ENCODE assay signal across 22 cellular contexts in the genomic region with DNA sequence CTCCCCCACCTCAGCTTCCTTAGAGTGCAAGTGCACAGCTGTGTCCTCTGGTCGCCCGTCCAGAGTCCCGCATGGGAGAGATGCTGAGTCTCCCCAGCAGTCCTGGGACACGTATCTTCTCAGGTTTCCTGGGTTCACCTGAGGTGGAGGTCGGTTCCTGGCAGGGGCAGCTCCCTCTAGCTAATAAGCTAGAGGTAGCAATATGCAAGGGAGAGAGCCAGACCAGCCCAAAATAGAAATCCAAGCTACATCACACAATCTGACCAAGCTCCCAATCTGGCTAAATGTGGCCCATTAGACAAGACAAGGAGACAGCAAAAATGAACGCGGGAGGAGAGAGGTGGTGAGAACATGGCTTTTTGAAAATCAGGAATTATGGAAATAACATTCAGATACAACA. TPM values are rescaled to one million over a fixed set of nuclear protein-coding genes. Genes with fewer than 3 reads are reported as not detected.
DNase-seq lines count a peak whose midpoint lies in the region; FAIRE-seq and TF ChIP-seq lines count a peak whose summit lies in the region.
"Had no signal": no experiment of that assay in that cellular context is flagged by ENCODE, and none has a peak within 500 bp of the region (broad histone marks: within the 10 kb centered on the region; RNA-seq: fewer than 3 reads in every experiment).

No MANE protein-coding gene starts in this region.

- H3K9me3 Mint-ChIP-seq in activated naive CD4-positive, alpha-beta T cell treated with anti-CD3 and anti-CD28 coated beads, Interleukin-2, amount 50 U/mL, for 24 hours, result no peaks in the 10 kb centered on the region
- H3K9me3 Mint-ChIP-seq in glutamatergic neuron (ENCODE audit: unreplicated experiment), result peaks cover 2% of the 10 kb centered on the region
- H3K9me3 Mint-ChIP-seq: CD4-positive, CD25-positive, alpha-beta regulatory T cell; CD8-positive, alpha-beta T cell; H9 had no signal

- H3K27me3 ChIP-seq in neural cell (ENCODE audit: insufficient read depth, low read depth, low read length), result no peaks in the 10 kb centered on the region
- H3K27me3 ChIP-seq: BLaER1 had no signal

- H3K9me3 ChIP-seq in neural cell (ENCODE audit: low read length) (no peaks in the 10 kb centered on the region), kidney (ENCODE audit: control insufficient read depth in 1 of 2, low read length in 2 of 2) (no peaks in the 10 kb centered on the region)
- H3K9me3 ChIP-seq: BLaER1 had no signal

- DNase-seq in activated naive CD4-positive, alpha-beta T cell treated with Interleukin-2 at 50 U/mL for 16 hours, result no peak
- DNase-seq in cerebellar cortex (ENCODE audit: low spot score) (peak; percentile 71), glutamatergic neuron (peak; percentile 15), GM19240 (ENCODE audit: insufficient read length, low spot score) (no peak), NCI-H2081 treated with DMSO at 0.1 percent for 48 hours (lab: John Stamatoyannopoulos, UW) (no peak), kidney (no peak)
- DNase-seq: Calu3; CD4-positive, CD25-positive, alpha-beta regulatory T cell; CD8-positive, alpha-beta T cell; DMS53; DMS79 treated with DMSO at 0.1 percent for 48 hours; GM23248; H9 had no signal

- H3K36me3 ChIP-seq in neural cell (ENCODE audit: insufficient read depth, low read length) (no peaks in the 10 kb centered on the region), kidney (ENCODE audit: control insufficient read depth in 1 of 2, insufficient read depth in 2 of 2, low read length in 2 of 2) (no peaks in the 10 kb centered on the region)
- H3K36me3 ChIP-seq: BLaER1 had no signal

- H3K4me3 Mint-ChIP-seq in activated naive CD4-positive, alpha-beta T cell treated with anti-CD3 and anti-CD28 coated beads, Interleukin-2, amount 50 U/mL, for 24 hours, result no peak overlapping the region
- no peak overlapping the region for H3K4me3 Mint-ChIP-seq in glutamatergic neuron (ENCODE audit: unreplicated experiment)
- H3K4me3 Mint-ChIP-seq: B cell; CD4-positive, CD25-positive, alpha-beta regulatory T cell; CD8-positive, alpha-beta T cell; H9 had no signal

- no peaks in the 10 kb centered on the region for H3K36me3 Mint-ChIP-seq in activated naive CD4-positive, alpha-beta T cell treated with anti-CD3 and anti-CD28 coated beads, Interleukin-2, amount 50 U/mL, for 24 hours
- H3K36me3 Mint-ChIP-seq in glutamatergic neuron (ENCODE audit: unreplicated experiment), result no peaks in the 10 kb centered on the region
- H3K36me3 Mint-ChIP-seq: CD4-positive, CD25-positive, alpha-beta regulatory T cell; CD8-positive, alpha-beta T cell had no signal

- peak overlapping the region; percentile 41 for H3K4me2 ChIP-seq in neural cell (ENCODE audit: low read length)
- H3K4me2 ChIP-seq: BLaER1 had no signal

- no peaks in the 10 kb centered on the region for H3K4me1 ChIP-seq in kidney (ENCODE audit: control insufficient read depth in 1 of 2, insufficient read depth in 1 of 2, low read depth in 1 of 2, low read length in 2 of 2)
- H3K4me1 ChIP-seq: BLaER1 had no signal

- FAIRE-seq in kidney (lab: Jason Lieb, UNC), result no peak
- FAIRE-seq: A204.1, G401.6, GM12892 had no signal

- H3K9me2 ChIP-seq in neural cell (ENCODE audit: insufficient read depth, low read length), result no peaks in the 10 kb centered on the region

- intact Hi-C loops in kidney (cut with DNase I), result no loop called here

- H3K4me1 Mint-ChIP-seq in activated naive CD4-positive, alpha-beta T cell treated with anti-CD3 and anti-CD28 coated beads, Interleukin-2, amount 50 U/mL, for 24 hours, result no peaks in the 10 kb centered on the region
- H3K4me1 Mint-ChIP-seq in glutamatergic neuron (ENCODE audit: low read depth, unreplicated experiment), result peaks cover 5% of the 10 kb centered on the region
- H3K4me1 Mint-ChIP-seq: B cell; CD4-positive, CD25-positive, alpha-beta regulatory T cell had no signal

- H3K79me2 ChIP-seq in neural cell (replicated peaks; ENCODE audit: insufficient read depth, low read length), result no peaks in the 10 kb centered on the region

- H2AFZ ChIP-seq in neural cell (ENCODE audit: low read depth, low read length), result no peak overlapping the region
- H2AFZ ChIP-seq: GM23248 had no signal

- TF ChIP-seq EP300 in neural cell (conservative IDR thresholded peaks at IDR 0.05; ENCODE audit: poor library complexity, severe bottlenecking), result no peak

- H3K9ac ChIP-seq in neural cell (ENCODE audit: low read length), result peak overlapping the region; percentile 93
- H3K9ac ChIP-seq in kidney (ENCODE audit: low read length in 2 of 2), result no peak overlapping the region
- H3K9ac ChIP-seq: BLaER1, GM23248 had no signal

- TF ChIP-seq RAD21 in neural cell (conservative IDR thresholded peaks at IDR 0.05), result no peak

- H3K4me3 ChIP-seq in neural cell (ENCODE audit: low read length) (peak overlapping the region; percentile 71), kidney (ENCODE audit: low read length in 2 of 2) (no peak overlapping the region)
- H3K4me3 ChIP-seq: BLaER1, GM23248 had no signal

- H3K27me3 Mint-ChIP-seq in activated naive CD4-positive, alpha-beta T cell treated with anti-CD3 and anti-CD28 coated beads, Interleukin-2, amount 50 U/mL, for 24 hours, result peaks cover 9% of the 10 kb centered on the region
- H3K27me3 Mint-ChIP-seq in glutamatergic neuron (ENCODE audit: unreplicated experiment), result peaks cover 2% of the 10 kb centered on the region
- H3K27me3 Mint-ChIP-seq: B cell had no signal

- H3K27ac Mint-ChIP-seq in activated naive CD4-positive, alpha-beta T cell treated with anti-CD3 and anti-CD28 coated beads, Interleukin-2, amount 50 U/mL, for 24 hours, result peak overlapping the region; percentile 14
- no peak overlapping the region for H3K27ac Mint-ChIP-seq in glutamatergic neuron (ENCODE audit: unreplicated experiment)
- H3K27ac Mint-ChIP-seq: B cell; CD4-positive, CD25-positive, alpha-beta regulatory T cell; CD8-positive, alpha-beta T cell; H9 had no signal

- no peaks in the 10 kb centered on the region for H4K20me1 ChIP-seq in neural cell (ENCODE audit: insufficient read depth)
- H4K20me1 ChIP-seq: BLaER1 had no signal

- H3K27ac ChIP-seq in neural cell (ENCODE audit: low read length) (no peak overlapping the region), kidney (ENCODE audit: low read depth in 2 of 2, low read length in 2 of 2) (no peak overlapping the region)
- H3K27ac ChIP-seq: 22Rv1, BLaER1, C4-2B, GM23248 had no signal

- no peak for TF ChIP-seq CTCF in glutamatergic neuron (IDR thresholded peaks at IDR 0.05; ENCODE audit: partially characterized antibody, unreplicated experiment)
- TF ChIP-seq CTCF in neural cell (IDR thresholded peaks at IDR 0.05; ENCODE audit: poor library complexity, severe bottlenecking), result no peak
- TF ChIP-seq CTCF in kidney (IDR thresholded peaks at IDR 0.05; ENCODE audit: borderline replicate concordance, extremely low read depth, insufficient read depth), result no peak

- peaks cover 4% of the 10 kb centered on the region for H3F3A ChIP-seq in neural cell (ENCODE audit: insufficient read depth, low read length, poor library complexity, severe bottlenecking)

TF ChIP-seq in neural cell, 6 proteins besides CTCF, POLR2A, EP300 and RAD21:
- TF ChIP-seq EZH2 (IDR thresholded peaks at IDR 0.05; ENCODE audit: borderline replicate concordance, insufficient read depth, low read length, poor library complexity, severe bottlenecking), result no peak
- TF ChIP-seq MXI1 (conservative IDR thresholded peaks at IDR 0.05; ENCODE audit: poor library complexity, severe bottlenecking), result no peak
- TF ChIP-seq, protein P1, sequence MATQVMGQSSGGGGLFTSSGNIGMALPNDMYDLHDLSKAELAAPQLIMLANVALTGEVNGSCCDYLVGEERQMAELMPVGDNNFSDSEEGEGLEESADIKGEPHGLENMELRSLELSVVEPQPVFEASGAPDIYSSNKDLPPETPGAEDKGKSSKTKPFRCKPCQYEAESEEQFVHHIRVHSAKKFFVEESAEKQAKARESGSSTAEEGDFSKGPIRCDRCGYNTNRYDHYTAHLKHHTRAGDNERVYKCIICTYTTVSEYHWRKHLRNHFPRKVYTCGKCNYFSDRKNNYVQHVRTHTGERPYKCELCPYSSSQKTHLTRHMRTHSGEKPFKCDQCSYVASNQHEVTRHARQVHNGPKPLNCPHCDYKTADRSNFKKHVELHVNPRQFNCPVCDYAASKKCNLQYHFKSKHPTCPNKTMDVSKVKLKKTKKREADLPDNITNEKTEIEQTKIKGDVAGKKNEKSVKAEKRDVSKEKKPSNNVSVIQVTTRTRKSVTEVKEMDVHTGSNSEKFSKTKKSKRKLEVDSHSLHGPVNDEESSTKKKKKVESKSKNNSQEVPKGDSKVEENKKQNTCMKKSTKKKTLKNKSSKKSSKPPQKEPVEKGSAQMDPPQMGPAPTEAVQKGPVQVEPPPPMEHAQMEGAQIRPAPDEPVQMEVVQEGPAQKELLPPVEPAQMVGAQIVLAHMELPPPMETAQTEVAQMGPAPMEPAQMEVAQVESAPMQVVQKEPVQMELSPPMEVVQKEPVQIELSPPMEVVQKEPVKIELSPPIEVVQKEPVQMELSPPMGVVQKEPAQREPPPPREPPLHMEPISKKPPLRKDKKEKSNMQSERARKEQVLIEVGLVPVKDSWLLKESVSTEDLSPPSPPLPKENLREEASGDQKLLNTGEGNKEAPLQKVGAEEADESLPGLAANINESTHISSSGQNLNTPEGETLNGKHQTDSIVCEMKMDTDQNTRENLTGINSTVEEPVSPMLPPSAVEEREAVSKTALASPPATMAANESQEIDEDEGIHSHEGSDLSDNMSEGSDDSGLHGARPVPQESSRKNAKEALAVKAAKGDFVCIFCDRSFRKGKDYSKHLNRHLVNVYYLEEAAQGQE (IDR thresholded peaks at IDR 0.05; ENCODE audit: borderline replicate concordance), result no peak
- TF ChIP-seq TAF1 (IDR thresholded peaks at IDR 0.05; ENCODE audit: low read depth), result no peak
- TF ChIP-seq POLR2AphosphoS5 (IDR thresholded peaks at IDR 0.05), result no peak
- TF ChIP-seq SMC3 (conservative IDR thresholded peaks at IDR 0.05; ENCODE audit: poor library complexity), result no peak

RNA-seq across cellular contexts. Expression of a gene that starts 30.9 kb away (rescaled TPM):
- 165 TPM for total RNA-seq in glutamatergic neuron (ENCODE audit: unreplicated experiment)
- polyA plus RNA-seq in neural cell, result 81.7 and 91.2 TPM in 2 replicates
- polyA minus RNA-seq in neural cell, result 90.6 and 94.0 TPM in 2 replicates
- total RNA-seq in kidney, result 25.8 TPM
- 0.56 TPM for polyA plus RNA-seq in kidney (ENCODE audit: insufficient read depth, low read depth, low replicate concordance)
- total RNA-seq: Calu3; CD4-positive, CD25-positive, alpha-beta regulatory T cell; CD8-positive, alpha-beta T cell; GM23248 had no signal
- polyA plus RNA-seq: CD4-positive, CD25-positive, alpha-beta regulatory T cell; GM23248 had no signal

Comparison
In these comparisons a context has a peak if more than half of its experiments do, and no peak if none do; other contexts are left out.
1. DNase-seq: peak in cerebellar cortex (single experiment) and glutamatergic neuron (single experiment); none in activated naive CD4-positive, alpha-beta T cell treated with Interleukin-2 at 50 U/mL for 16 hours (single experiment), GM19240 (single experiment), NCI-H2081 treated with DMSO at 0.1 percent for 48 hours (single experiment) and kidney (single experiment).